In the genomic region with DNA sequence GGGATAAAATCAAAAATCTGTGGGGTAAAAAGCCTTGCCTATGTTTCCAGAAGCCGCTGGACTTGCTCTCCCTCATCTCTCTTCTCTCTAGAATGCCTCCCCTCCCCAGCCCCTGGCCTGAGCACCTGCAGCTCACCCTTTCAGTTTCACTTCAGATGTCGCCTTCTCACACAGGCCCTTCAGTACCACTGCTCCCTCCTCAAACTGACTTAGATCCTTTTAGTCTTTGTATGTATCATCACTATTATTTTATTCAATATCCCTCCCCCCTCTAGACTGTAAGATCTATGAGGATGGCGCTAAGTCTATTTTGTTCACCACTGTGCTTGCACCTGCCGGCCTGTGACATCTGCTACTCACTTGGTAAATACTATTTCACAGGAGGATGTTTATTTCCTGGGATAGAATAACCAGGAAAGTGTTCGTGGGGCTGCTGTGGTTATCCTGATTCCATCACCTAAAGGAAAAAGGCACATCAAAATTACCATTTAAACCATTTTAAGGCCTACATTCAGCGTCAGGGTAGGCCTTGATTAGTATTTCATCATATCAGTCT, we compare ENCODE assay signal across 8 cellular contexts.
DNase-seq lines count a peak whose midpoint lies in the region; ATAC-seq lines count a peak whose summit lies in the region.

No MANE protein-coding gene starts in this region.

- H3K27ac Mint-ChIP-seq in T-helper 1 cell treated with Interleukin-12 subunit alpha and Interleukin-12 subunit beta and Interleukin-4 antibody, amounts not matched to agents 30 μg/mL and 1 μg/mL, for 36 hours: peak overlapping the region; percentile 90

- H3K36me3 Mint-ChIP-seq in T-helper 1 cell treated with Interleukin-12 subunit alpha and Interleukin-12 subunit beta and Interleukin-4 antibody, amounts not matched to agents 30 μg/mL and 1 μg/mL, for 36 hours (ENCODE audit: low read depth): peaks cover 3% of the 10 kb centered on the region

- intact Hi-C loops in Right ventricle myocardium inferior (cut with DNase I): no loop called here

- H3K9me3 Mint-ChIP-seq in T-helper 1 cell treated with Interleukin-12 subunit alpha and Interleukin-12 subunit beta and Interleukin-4 antibody, amounts not matched to agents 30 μg/mL and 1 μg/mL, for 36 hours: no peaks in the 10 kb centered on the region

- peak; percentile 89 for ATAC-seq in HG03175 (IDR thresholded peaks at IDR 0.05; ENCODE audit: unreplicated experiment)
- ATAC-seq in Right ventricle myocardium inferior: no peak

- H3K4me3 Mint-ChIP-seq in T-helper 1 cell treated with Interleukin-12 subunit alpha and Interleukin-12 subunit beta and Interleukin-4 antibody, amounts not matched to agents 30 μg/mL and 1 μg/mL, for 36 hours: peak overlapping the region; percentile 81

- peaks cover 23% of the 10 kb centered on the region for H3K4me1 Mint-ChIP-seq in T-helper 1 cell treated with Interleukin-12 subunit alpha and Interleukin-12 subunit beta and Interleukin-4 antibody, amounts not matched to agents 30 μg/mL and 1 μg/mL, for 36 hours (ENCODE audit: low read depth)

- DNase-seq in activated gamma-delta T cell treated with Interleukin-2 at 50 U/mL for 16 hours (peak; percentile 5), activated gamma-delta T cell (lab: John Stamatoyannopoulos, UW) (no peak), NCI-H446 (lab: John Stamatoyannopoulos, UW) (no peak), mucosa of gallbladder (ENCODE audit: low spot score) (no peak), Right ventricle myocardium inferior (ENCODE audit: missing footprints) (no peak)
- peak; percentile 34 for DNase-seq in stimulated activated CD4-positive, alpha-beta T cell treated with anti-CD3 and anti-CD28 coated beads, Interleukin-15, amount 100 ng/mL, for 24 hours

- no peaks in the 10 kb centered on the region for H3K27me3 Mint-ChIP-seq in T-helper 1 cell treated with Interleukin-12 subunit alpha and Interleukin-12 subunit beta and Interleukin-4 antibody, amounts not matched to agents 30 μg/mL and 1 μg/mL, for 36 hours (ENCODE audit: low read depth)

Comparison
In these comparisons a context has a peak if more than half of its experiments do, and no peak if none do; other contexts are left out.
1. DNase-seq: peak in activated gamma-delta T cell treated with Interleukin-2 at 50 U/mL for 16 hours (single experiment) and stimulated activated CD4-positive, alpha-beta T cell treated with anti-CD3 and anti-CD28 coated beads, Interleukin-15, amount 100 ng/mL, for 24 hours (single experiment); none in activated gamma-delta T cell (single experiment), NCI-H446 (0 of 2), mucosa of gallbladder (single experiment) and Right ventricle myocardium inferior (single experiment).